In genomic region chr17:32909787-32910369, GRCh38 we compare ENCODE assay signal across 8 cellular contexts. TPM values are rescaled to one million over a fixed set of nuclear protein-coding genes. Genes with fewer than 3 reads are reported as not detected.
DNase-seq lines count a peak whose midpoint lies in the region; ATAC-seq and TF ChIP-seq lines count a peak whose summit lies in the region.

No MANE protein-coding gene starts in this region.

- CTCF ChIA-PET in WTC11 (lab: Charles Lee): interaction anchor here (0.6 to 1.6 kb wide), 31 partner anchors 9 to 423 kb away, joined by 3 to 53 read pairs (median 5); partner anchors contain the start of genes MYO1D and TMEM98

- WGBS in H9 (ENCODE audit: extremely low coverage, insufficient read length, low lambda C conversion rate): no CpG with 5 or more reads among the region's 4 CpGs
- WGBS in liver: 28% methylated on average over 4 of the region's 4 CpGs

- H3K9ac ChIP-seq in H9 (ENCODE audit: extremely low read depth, insufficient read length, low read length) (no peak overlapping the region), liver (ENCODE audit: low read depth in 1 of 2, low read length in 2 of 2) (no peak overlapping the region)

- no peaks in the 10 kb centered on the region for H3K23me2 ChIP-seq in H9 (ENCODE audit: insufficient read length, low read depth, low read length, poor library complexity, severe bottlenecking)

- no peaks in the 10 kb centered on the region for H3K9me3 Mint-ChIP-seq in H9
- H3K9me3 Mint-ChIP-seq in WTC11: no peaks in the 10 kb centered on the region; the same call in 1 of the 2 replicates

- H3K4me3 ChIP-seq in dorsolateral prefrontal cortex (no peak overlapping the region), liver (ENCODE audit: low read depth in 1 of 3, low read length in 3 of 3) (no peak overlapping the region)

- no peak overlapping the region for H3K27ac ChIP-seq in H9 (ENCODE audit: insufficient read length, low read depth, low read length)
- peak overlapping the region in 44 of 59 donors; percentile 3 to 79 (median 58) for H3K27ac ChIP-seq in dorsolateral prefrontal cortex
- H3K27ac ChIP-seq in liver (ENCODE audit: low read depth in 1 of 2, low read length in 2 of 2): no peak overlapping the region

- no peak overlapping the region for H2BK15ac ChIP-seq in H9 (ENCODE audit: low read depth, low read length)

- peaks cover 8 to 12% of the 10 kb centered on the region in 2 experiments for H3K4me1 Mint-ChIP-seq in H9
- peaks cover 18% of the 10 kb centered on the region for H3K4me1 Mint-ChIP-seq in WTC11

- no peak overlapping the region for H3K4ac ChIP-seq in H9 (ENCODE audit: low read depth, low read length)

- no peak overlapping the region for H2AK5ac ChIP-seq in H9 (ENCODE audit: insufficient read length, low read length)

- H3K9me3 ChIP-seq in H9 (ENCODE audit: control insufficient read depth, low read depth, low read length) (no peaks in the 10 kb centered on the region), liver (ENCODE audit: control insufficient read depth in 4 of 4, low read length in 3 of 4) (no peaks in the 10 kb centered on the region)

- TF ChIP-seq RAD21 in liver (IDR thresholded peaks at IDR 0.05): peak; percentile 85 to 88

- H4K20me1 ChIP-seq in H9 (ENCODE audit: control insufficient read depth, insufficient read depth, insufficient read length): no peaks in the 10 kb centered on the region

- peak overlapping the region; percentile 76 for H2AFZ ChIP-seq in H9 (ENCODE audit: low read length)

- H4K5ac ChIP-seq in H9 (ENCODE audit: insufficient read length, low read depth, low read length): no peak overlapping the region

- H3K79me1 ChIP-seq in H9 (ENCODE audit: insufficient read depth, low read depth, low read length, poor library complexity, severe bottlenecking): no peaks in the 10 kb centered on the region

- H2BK12ac ChIP-seq in H9 (ENCODE audit: insufficient read length, low read depth, low read length): no peak overlapping the region

- no peaks in the 10 kb centered on the region for H3K4me1 ChIP-seq in H9 (ENCODE audit: insufficient read depth, low read length)
- peaks cover 0 to 9% (median 4%) of the 10 kb centered on the region in 4 donors for H3K4me1 ChIP-seq in liver (ENCODE audit: control insufficient read depth in 4 of 4, insufficient read depth in 4 of 4, low read length in 3 of 4)

- no peak overlapping the region; the same call in 1 of the 2 replicates for H3K14ac ChIP-seq in H9 (ENCODE audit: insufficient read depth, low read length)

- intact Hi-C loops in dorsolateral prefrontal cortex (cut with DNase I): loop anchor here in 1 of 2 donors (2.0 kb wide), 1 partner anchor 33 kb away; the partner anchor contains the start of gene MYO1D

- DNase-seq in D341Med (ENCODE audit: low spot score) (peak; percentile 72), H9 (peak; percentile 90), NCI-H2196 (lab: John Stamatoyannopoulos, UW; ENCODE audit: unreplicated experiment) (peak; percentile 46), WTC11 (ENCODE audit: low spot score) (peak; percentile 79), dorsolateral prefrontal cortex (peak in 9 of 10 donors; percentile 48 to 87 (median 67))
- DNase-seq in stimulated activated CD8-positive, alpha-beta memory T cell treated with anti-CD3 and anti-CD28 coated beads, Interleukin-12 subunit alpha, Interleukin-12 subunit beta, amount 100 ng/mL, for 1 hour (ENCODE audit: low read depth): peak; percentile 7
- DNase-seq in effector CD8-positive, alpha-beta T cell (lab: John Stamatoyannopoulos, UW): no peak

- TF ChIP-seq CTCF in H9 (conservative IDR thresholded peaks at IDR 0.05): peak; percentile 81
- TF ChIP-seq CTCF in WTC11 (IDR thresholded peaks at IDR 0.05): peak; percentile 67; the same call in 1 of the 2 replicates
- peak; percentile 43 to 89 (median 80) for TF ChIP-seq CTCF in dorsolateral prefrontal cortex (IDR thresholded peaks at IDR 0.05 in 54 of 56, conservative IDR thresholded peaks at IDR 0.05 in 2 of 56; ENCODE audit: low read depth in 1 of 56, partially characterized antibody in 56 of 56)
- TF ChIP-seq CTCF in liver (IDR thresholded peaks at IDR 0.05; ENCODE audit: low read depth, low read length, missing input control): peak; percentile 79

- no peaks in the 10 kb centered on the region for H3K79me2 ChIP-seq in H9 (ENCODE audit: insufficient read depth, low read length)

- H3K4me2 ChIP-seq in H9 (ENCODE audit: insufficient read depth, insufficient read length, low read length): no peak overlapping the region

- no peak overlapping the region for H3K4me3 Mint-ChIP-seq in H9
- no peak overlapping the region for H3K4me3 Mint-ChIP-seq in WTC11

- no peak overlapping the region for H2BK120ac ChIP-seq in H9 (ENCODE audit: low read depth, low read length, poor library complexity, severe bottlenecking)

- no peak overlapping the region for H4K8ac ChIP-seq in H9 (replicated peaks; ENCODE audit: insufficient read length, low read depth, low read length)

- H4K91ac ChIP-seq in H9 (ENCODE audit: insufficient read length, low read depth, low read length): no peak overlapping the region

- no peak overlapping the region for H2BK5ac ChIP-seq in H9 (ENCODE audit: insufficient read length, low read length)

- H3K27me3 Mint-ChIP-seq in H9 (ENCODE audit: low read depth): no peaks in the 10 kb centered on the region; the same call in 1 of the 2 replicates
- H3K27me3 Mint-ChIP-seq in WTC11 (ENCODE audit: low read depth): no peaks in the 10 kb centered on the region; the same call in 1 of the 2 replicates

- no peak overlapping the region for H2BK20ac ChIP-seq in H9 (ENCODE audit: low read depth, low read length, poor library complexity, severe bottlenecking)

- H3K36me3 ChIP-seq in liver (ENCODE audit: control insufficient read depth in 4 of 4, insufficient read depth in 3 of 4, low read depth in 1 of 4, low read length in 3 of 4): no peaks in the 10 kb centered on the region

- H3K23ac ChIP-seq in H9 (ENCODE audit: insufficient read length, low read depth, low read length): no peak overlapping the region

- POLR2A ChIA-PET in WTC11 (lab: Charles Lee): interaction anchor here (1.0 kb wide), 1 partner anchor 33 kb away, joined by 3 read pairs; the partner anchor contains the start of gene MYO1D

- H3K27me3 ChIP-seq in H9 (ENCODE audit: insufficient read depth, low read length) (no peaks in the 10 kb centered on the region), dorsolateral prefrontal cortex (no peaks in the 10 kb centered on the region), liver (ENCODE audit: control insufficient read depth in 4 of 4, insufficient read depth in 4 of 4, low read length in 3 of 4) (no peaks in the 10 kb centered on the region)

- no peaks in the 10 kb centered on the region; a peak in 2 of 7 replicates for H3K36me3 Mint-ChIP-seq in H9 (ENCODE audit: insufficient read depth in 1 of 3, low read depth in 3 of 3)
- no peaks in the 10 kb centered on the region for H3K36me3 Mint-ChIP-seq in WTC11

- H3T11ph ChIP-seq in H9 (ENCODE audit: low read length): no peak overlapping the region

- no peak overlapping the region for H3K18ac ChIP-seq in H9 (ENCODE audit: insufficient read length, low read depth, low read length)

- ATAC-seq in WTC11: peak; percentile 87

- peak overlapping the region in 1 of 3 experiments; percentile 78; a peak in 1 of 7 replicates for H3K27ac Mint-ChIP-seq in H9
- H3K27ac Mint-ChIP-seq in WTC11: no peak overlapping the region

- H3K56ac ChIP-seq in H9 (ENCODE audit: insufficient read length, low read depth, low read length): no peak overlapping the region

TF ChIP-seq in WTC11, 78 proteins besides CTCF, POLR2A, EP300 and RAD21 (continues in another document):
- TF ChIP-seq ZNF317 (CRISPR knock-in tag; IDR thresholded peaks at IDR 0.05; ENCODE audit: borderline replicate concordance, low read depth): no peak
- no peak for TF ChIP-seq SP1 (CRISPR knock-in tag; conservative IDR thresholded peaks at IDR 0.05)
- no peak for TF ChIP-seq ZSCAN18 (CRISPR knock-in tag; IDR thresholded peaks at IDR 0.05)

TF ChIP-seq in liver, 16 proteins besides CTCF, POLR2A, EP300 and RAD21:
- no peak for TF ChIP-seq HNF4G (IDR thresholded peaks at IDR 0.05)

RNA-seq across cellular contexts. Expression of gene TMEM98, which starts 18.1 kb away (rescaled TPM):
- 78.4 and 79.8 TPM in 2 replicates for total RNA-seq in H9 (2021)
- total RNA-seq in WTC11 (2021): 66.0 to 70.3 TPM (median 69.8 TPM) in 3 replicates
- 100 to 1,000 TPM in 7 of 120 experiments, 10 to 100 TPM in 113; 13.7 to 214 (median 45.5) TPM for total RNA-seq in dorsolateral prefrontal cortex
- total RNA-seq in liver: 10 to 100 TPM; 13.7 to 17.5 TPM
- 1 to 10 TPM; 7.0 to 7.7 TPM for polyA plus RNA-seq in liver

RNA-seq across cellular contexts. Expression of gene MYO1D, which starts 33.0 kb away (rescaled TPM):
- total RNA-seq in H9 (2021) (19.0 and 21.4 TPM in 2 replicates), WTC11 (2021) (26.5 to 29.9 TPM (median 28.9 TPM) in 3 replicates), dorsolateral prefrontal cortex (100 to 1,000 TPM in 2 of 120 experiments, 10 to 100 TPM in 118; 24.1 to 112 (median 48.7) TPM), liver (10 to 100 TPM; 15.8 to 22.9 TPM)
- polyA plus RNA-seq in liver: 10 to 100 TPM in 1 of 2 donors, 1 to 10 TPM in 1; 4.5 to 10.7 TPM

Comparison
In these comparisons a context has a peak if more than half of its experiments do, and no peak if none do; other contexts are left out.
1. H3K27ac ChIP-seq: peak in dorsolateral prefrontal cortex (44 of 59); none in H9 (single experiment) and liver (0 of 2).
2. Peak in every context shown above with its lines, with median percentiles within 50 percentile points of each other: CTCF ChIP-seq.